ENCODE assay signal across 1 cellular context in genomic region chr3:188775412-188775811, GRCh38.
TF ChIP-seq lines count a peak whose summit lies in the region.

No MANE protein-coding gene starts in this region.

TF ChIP-seq in SK-N-SH, 30 proteins besides CTCF, POLR2A, EP300 and RAD21 (continued from another document):
- no peak for TF ChIP-seq GATA2 (CRISPR knock-in tag; IDR thresholded peaks at IDR 0.05)
